Comparison of ENCODE assay signal across 9 cellular contexts in genomic region chr4:2364654-2365053, GRCh38. TPM values are rescaled to one million over a fixed set of nuclear protein-coding genes. Genes with fewer than 3 reads are reported as not detected.
DNase-seq lines count a peak whose midpoint lies in the region; ATAC-seq and TF ChIP-seq lines count a peak whose summit lies in the region.
"Had no signal": no experiment of that assay in that cellular context is flagged by ENCODE, and none has a peak within 500 bp of the region (broad histone marks: within the 10 kb centered on the region; RNA-seq: fewer than 3 reads in every experiment).

No MANE protein-coding gene starts in this region.

- peaks cover 18% of the 10 kb centered on the region for H3K4me1 Mint-ChIP-seq in dendritic cell treated with granulocyte-macrophage colony-stimulating factor and Interleukin-4, amounts not matched to agents 40 ng/mL and 50 ng/mL, for 4 days (ENCODE audit: low read depth)
- peaks cover 7 to 24% (median 19%) of the 10 kb centered on the region in 4 donors for H3K4me1 Mint-ChIP-seq in naive thymus-derived CD8-positive, alpha-beta T cell

- H3K4me3 Mint-ChIP-seq in dendritic cell treated with granulocyte-macrophage colony-stimulating factor and Interleukin-4, amounts not matched to agents 40 ng/mL and 50 ng/mL, for 4 days = peak overlapping the region; percentile 65
- peak overlapping the region; percentile 75 to 92 (median 78) for H3K4me3 Mint-ChIP-seq in naive thymus-derived CD8-positive, alpha-beta T cell

- H3K9me3 ChIP-seq in stomach = peaks cover 0 to 9% (median 4%) of the 10 kb centered on the region in 4 donors

- H3K27ac Mint-ChIP-seq in dendritic cell treated with granulocyte-macrophage colony-stimulating factor and Interleukin-4, amounts not matched to agents 40 ng/mL and 50 ng/mL, for 4 days = peak overlapping the region; percentile 23
- H3K27ac Mint-ChIP-seq in naive thymus-derived CD8-positive, alpha-beta T cell = peak overlapping the region; percentile 66 to 96 (median 82)

- CTCF ChIA-PET in BJ (lab: Yijun Ruan, JAX) = no interaction called here

- peaks cover 5% of the 10 kb centered on the region for H3K36me3 Mint-ChIP-seq in dendritic cell treated with granulocyte-macrophage colony-stimulating factor and Interleukin-4, amounts not matched to agents 40 ng/mL and 50 ng/mL, for 4 days (ENCODE audit: low read depth)
- H3K36me3 Mint-ChIP-seq in naive thymus-derived CD8-positive, alpha-beta T cell = no peaks in the 10 kb centered on the region

- peaks cover 18% of the 10 kb centered on the region for H3K27me3 Mint-ChIP-seq in dendritic cell treated with granulocyte-macrophage colony-stimulating factor and Interleukin-4, amounts not matched to agents 40 ng/mL and 50 ng/mL, for 4 days
- H3K27me3 Mint-ChIP-seq in naive thymus-derived CD8-positive, alpha-beta T cell = no peaks in the 10 kb centered on the region

- H3K27me3 ChIP-seq in BJ (ENCODE audit: control insufficient read depth, insufficient read depth, low read length) = no peaks in the 10 kb centered on the region; the same call in 1 of the 2 replicates
- no peaks in the 10 kb centered on the region for H3K27me3 ChIP-seq in stomach

- intact Hi-C loops in dendritic cell treated with granulocyte-macrophage colony-stimulating factor and Interleukin-4, amounts not matched to agents 40 ng/mL and 50 ng/mL, for 4 days (cut with micrococcal nuclease) = no loop called here
- intact Hi-C loops in stomach (cut with DNase I; ENCODE audit: low total_unique reads) = no loop called here

- H3K4me1 ChIP-seq in stomach = peaks cover 16 to 36% (median 34%) of the 10 kb centered on the region in 4 donors

- peak; percentile 4 for DNase-seq in BJ (ENCODE audit: low read depth)
- DNase-seq in activated CD4-positive, alpha-beta T cell treated with anti-CD3 and anti-CD28 coated beads for 4 hours = peak; percentile 49 to 63
- peak; percentile 54 to 83 (median 68) for DNase-seq in naive thymus-derived CD8-positive, alpha-beta T cell
- DNase-seq in stomach = peak; percentile 34
- DNase-seq in cerebellum (ENCODE audit: low spot score) = no peak
- DNase-seq in HT-29 (ENCODE audit: low spot score) = no peak

- TF ChIP-seq CTCF in BJ (IDR thresholded peaks at IDR 0.05; ENCODE audit: insufficient read depth, low read depth, low read length) (no peak), stomach (IDR thresholded peaks at IDR 0.05) (no peak)

- WGBS in stomach, 5 donors = 9 to 32% (median 25%) methylated on average over 36 to 47 of the region's 47 CpGs

- H3K4me3 ChIP-seq in BJ (ENCODE audit: low read depth, low read length) (peak overlapping the region; percentile 66), stomach (peak overlapping the region; percentile 50 to 55 (median 52))

- no peak for TF ChIP-seq POLR2A in stomach (IDR thresholded peaks at IDR 0.05)

- ATAC-seq in naive thymus-derived CD8-positive, alpha-beta T cell = peak; percentile 88 to 91
- ATAC-seq in HG02938 (IDR thresholded peaks at IDR 0.05; ENCODE audit: unreplicated experiment) = no peak

- H3K9me3 Mint-ChIP-seq in dendritic cell treated with granulocyte-macrophage colony-stimulating factor and Interleukin-4, amounts not matched to agents 40 ng/mL and 50 ng/mL, for 4 days = peaks cover 10% of the 10 kb centered on the region
- peaks cover 0 to 5% (median 0%) of the 10 kb centered on the region in 9 donors for H3K9me3 Mint-ChIP-seq in naive thymus-derived CD8-positive, alpha-beta T cell

- no peak for TF ChIP-seq EP300 in stomach (IDR thresholded peaks at IDR 0.05)

- POLR2A ChIA-PET in BJ (lab: Charles Lee) = no interaction called here
- POLR2A ChIA-PET in naive thymus-derived CD8-positive, alpha-beta T cell (lab: Charles Lee) = interaction anchor here (1.1 to 1.5 kb wide), 2 partner anchors 73 to 102 kb away, joined by 4 read pairs; partner anchors contain the start of gene MXD4

- H3K36me3 ChIP-seq in BJ (ENCODE audit: control insufficient read depth, insufficient read depth, low read length) = no peaks in the 10 kb centered on the region
- no peaks in the 10 kb centered on the region for H3K36me3 ChIP-seq in stomach

- peak overlapping the region; percentile 9 to 69 (median 43) for H3K27ac ChIP-seq in stomach

RNA-seq across cellular contexts. Expression of gene ZFYVE28, which starts 53.8 kb away (rescaled TPM):
- polyA plus RNA-seq in BJ (2011; rRNA removed) = 3.5 and 4.4 TPM in 2 replicates
- 2.9 and 3.7 TPM in 2 replicates for polyA minus RNA-seq in BJ (2011; rRNA and poly(A)+ RNA removed)
- 10 to 100 TPM; 11.8 to 12.3 TPM for total RNA-seq in naive thymus-derived CD8-positive, alpha-beta T cell
- polyA plus RNA-seq in naive thymus-derived CD8-positive, alpha-beta T cell = 1 to 10 TPM; 5.0 to 8.5 (median 6.4) TPM
- 10 to 100 TPM in 3 of 5 donors, 1 to 10 TPM in 2; 5.1 to 88.8 (median 16.9) TPM for total RNA-seq in stomach
- 1 to 10 TPM; 4.9 to 6.5 (median 5.3) TPM for polyA plus RNA-seq in stomach
- 5.7 TPM for total RNA-seq in cerebellum
- 0.26 and 2.0 TPM in 2 replicates for total RNA-seq in HT-29 (2014; rRNA removed; shearing (Covaris generic))

RNA-seq across cellular contexts. Expression of gene CFAP99, which starts 54.1 kb away (rescaled TPM):
- polyA plus RNA-seq in BJ (2011; rRNA removed) = not detected in 2 replicates
- polyA minus RNA-seq in BJ (2011; rRNA and poly(A)+ RNA removed) = not detected in 2 replicates
- total RNA-seq in naive thymus-derived CD8-positive, alpha-beta T cell = not detected
- under 1 TPM in 1 of 3 donors, not detected in 2; 0.05 TPM for polyA plus RNA-seq in naive thymus-derived CD8-positive, alpha-beta T cell
- total RNA-seq in stomach = 1 to 10 TPM in 1 of 5 donors, under 1 TPM in 2, not detected in 2; 0.45 to 1.4 (median 0.92) TPM
- polyA plus RNA-seq in stomach = under 1 TPM in 2 of 3 donors, not detected in 1; 0.05 to 0.62 TPM
- total RNA-seq in cerebellum = 0.45 TPM
- total RNA-seq in HT-29 (2014; rRNA removed; shearing (Covaris generic)) = not detected in 2 replicates
- total RNA-seq: dermis microvascular lymphatic vessel endothelial cell had no signal

Comparison
In these comparisons a context has a peak if more than half of its experiments do, and no peak if none do; other contexts are left out.
1. DNase-seq: peak in BJ (single experiment), activated CD4-positive, alpha-beta T cell treated with anti-CD3 and anti-CD28 coated beads for 4 hours (2 of 2), naive thymus-derived CD8-positive, alpha-beta T cell (10 of 10) and stomach (single experiment); none in cerebellum (single experiment) and HT-29 (single experiment).